8 cellular contexts compared by ENCODE assay signal in the genomic region with DNA sequence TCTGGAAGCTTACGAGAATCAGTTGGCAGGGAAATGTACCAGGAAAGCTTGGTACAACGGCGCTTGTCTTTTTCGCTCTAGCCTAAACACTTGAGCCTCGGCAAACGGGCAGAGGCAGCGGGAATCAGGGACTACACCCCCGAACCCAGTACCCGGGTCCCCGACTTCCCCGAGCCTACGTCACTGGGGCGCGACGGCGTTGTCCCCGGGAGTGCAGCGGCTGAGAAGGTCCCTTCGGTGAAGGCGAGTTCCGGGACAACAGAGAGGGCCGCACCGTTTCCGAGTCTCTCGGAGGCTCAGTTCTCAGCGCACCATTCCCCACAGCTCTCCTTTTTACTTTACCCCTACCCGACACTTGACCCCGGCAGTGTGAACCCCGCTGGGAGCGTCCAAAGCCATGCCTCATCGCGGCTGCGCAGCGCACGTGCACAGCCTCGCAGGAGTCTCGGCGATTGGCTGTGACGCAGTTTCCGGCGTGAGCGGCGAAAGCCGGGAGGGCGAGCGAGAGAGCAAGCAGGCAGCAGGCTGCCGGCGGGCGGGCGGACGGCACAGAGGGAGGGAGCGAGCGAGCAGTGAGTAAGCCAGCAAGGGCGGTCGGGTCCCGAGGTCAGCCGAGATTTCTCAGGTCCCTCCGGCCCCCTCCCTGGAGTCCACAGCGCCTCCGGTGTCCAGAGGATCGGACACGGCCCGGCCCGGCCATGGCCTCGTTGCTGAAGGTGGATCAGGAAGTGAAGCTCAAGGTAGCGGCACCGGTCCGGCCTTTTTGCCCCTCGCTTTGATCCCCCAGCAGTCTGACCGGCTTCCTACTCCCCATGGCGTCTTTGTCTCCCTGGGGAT. TPM values are rescaled to one million over a fixed set of nuclear protein-coding genes. Genes with fewer than 3 reads are reported as not detected.
DNase-seq lines count a peak whose midpoint lies in the region; ATAC-seq and TF ChIP-seq lines count a peak whose summit lies in the region.

A gene with protein sequence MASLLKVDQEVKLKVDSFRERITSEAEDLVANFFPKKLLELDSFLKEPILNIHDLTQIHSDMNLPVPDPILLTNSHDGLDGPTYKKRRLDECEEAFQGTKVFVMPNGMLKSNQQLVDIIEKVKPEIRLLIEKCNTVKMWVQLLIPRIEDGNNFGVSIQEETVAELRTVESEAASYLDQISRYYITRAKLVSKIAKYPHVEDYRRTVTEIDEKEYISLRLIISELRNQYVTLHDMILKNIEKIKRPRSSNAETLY (plus strand): TSS at position 464 of the 837 bp plus-strand sequence. CDS start 235 bp downstream, at position 699.

- peak within 1 kb of the TSS; percentile 99 for H3K27ac Mint-ChIP-seq in activated CD4-positive, alpha-beta T cell treated with anti-CD3 and anti-CD28 coated beads, Interleukin-2, amount 10 ng/mL, durations not matched to agents 7 days and 5 days

- DNase-seq in BJ (ENCODE audit: low read depth) (no peak), GM19238 (ENCODE audit: insufficient read length, low spot score) (peak; percentile 92), NCI-H526 (lab: John Stamatoyannopoulos, UW) (peak; percentile 58 to 90), cortex of kidney (lab: John Stamatoyannopoulos, UW) (peak; percentile 47), left lobe of liver (ENCODE audit: low spot score) (peak; percentile 93)
- DNase-seq in activated CD4-positive, alpha-beta T cell treated with anti-CD3 and anti-CD28 coated beads, Interleukin-2, amount 10 ng/mL, durations not matched to agents 7 days and 5 days = peak; percentile 92
- peak; percentile 89 for DNase-seq in stimulated activated CD4-positive, alpha-beta T cell treated with anti-CD3 and anti-CD28 coated beads, Interleukin-2, amount 100 ng/mL, for 4 hours (ENCODE audit: low read depth)

- H3K36me3 Mint-ChIP-seq in activated CD4-positive, alpha-beta T cell treated with anti-CD3 and anti-CD28 coated beads, Interleukin-2, amount 10 ng/mL, durations not matched to agents 7 days and 5 days (ENCODE audit: low read depth) = peaks cover 29% of the 10 kb centered on the region

- POLR2A ChIA-PET in BJ (lab: Charles Lee) = interaction anchor here (1.3 kb wide), 1 partner anchor 9 kb away, joined by 8 read pairs; a partner anchor contains a TSS
- POLR2A ChIA-PET in activated CD4-positive, alpha-beta T cell treated with anti-CD3 and anti-CD28 coated beads, Interleukin-2, amount 10 ng/mL, durations not matched to agents 7 days and 5 days (lab: Charles Lee) = interaction anchor here (1.1 kb wide), 1 partner anchor 11 kb away, joined by 3 read pairs; a partner anchor contains a TSS

- H3K27me3 Mint-ChIP-seq in activated CD4-positive, alpha-beta T cell treated with anti-CD3 and anti-CD28 coated beads, Interleukin-2, amount 10 ng/mL, durations not matched to agents 7 days and 5 days = peaks cover 2% of the 10 kb centered on the region

- no peak for TF ChIP-seq CTCF in BJ (IDR thresholded peaks at IDR 0.05; ENCODE audit: insufficient read depth, low read depth, low read length)

- H3K4me3 ChIP-seq in BJ (ENCODE audit: low read depth, low read length) = peak within 1 kb of the TSS; percentile 74

- peaks cover 5% of the 10 kb centered on the region for H3K36me3 ChIP-seq in BJ (ENCODE audit: control insufficient read depth, insufficient read depth, low read length)

- H3K4me3 Mint-ChIP-seq in activated CD4-positive, alpha-beta T cell treated with anti-CD3 and anti-CD28 coated beads, Interleukin-2, amount 10 ng/mL, durations not matched to agents 7 days and 5 days = peak within 1 kb of the TSS; percentile 94

- H3K27me3 ChIP-seq in BJ (ENCODE audit: control insufficient read depth, insufficient read depth, low read length) = no peaks in the 10 kb centered on the region

- H3K9me3 Mint-ChIP-seq in activated CD4-positive, alpha-beta T cell treated with anti-CD3 and anti-CD28 coated beads, Interleukin-2, amount 10 ng/mL, durations not matched to agents 7 days and 5 days = no peaks in the 10 kb centered on the region

- CTCF ChIA-PET in BJ (lab: Yijun Ruan, JAX) = interaction anchor here (1.1 to 5.5 kb wide), 3 partner anchors 10 to 165 kb away, joined by 3 to 34 read pairs (median 4); a partner anchor contains a TSS
- CTCF ChIA-PET in activated CD4-positive, alpha-beta T cell treated with anti-CD3 and anti-CD28 coated beads, Interleukin-2, amount 10 ng/mL, durations not matched to agents 7 days and 5 days (lab: Charles Lee) = interaction anchor here (0.6 to 5.0 kb wide), 4 partner anchors 9 to 120 kb away, joined by 3 to 29 read pairs (median 13); a partner anchor contains a TSS

- H3K4me1 Mint-ChIP-seq in activated CD4-positive, alpha-beta T cell treated with anti-CD3 and anti-CD28 coated beads, Interleukin-2, amount 10 ng/mL, durations not matched to agents 7 days and 5 days = peaks cover 24% of the 10 kb centered on the region

- ATAC-seq in HG03442 (IDR thresholded peaks at IDR 0.05; ENCODE audit: unreplicated experiment) (peak; percentile 85), left lobe of liver (peak; percentile 94)

RNA-seq across cellular contexts. Expression of the gene that starts here (rescaled TPM):
- 65.7 and 101 TPM in 2 replicates for polyA plus RNA-seq in BJ (2011; rRNA removed)
- polyA minus RNA-seq in BJ (2011; rRNA and poly(A)+ RNA removed) = 27.3 and 27.6 TPM in 2 replicates
- 100 to 1,000 TPM; 110 to 111 TPM for total RNA-seq in activated CD4-positive, alpha-beta T cell treated with anti-CD3 and anti-CD28 coated beads, Interleukin-2, amount 10 ng/mL, durations not matched to agents 7 days and 5 days
- 40.7 TPM for total RNA-seq in left lobe of liver
